In genomic region chr12:82650627-82651337, GRCh38 we compare ENCODE assay signal across 1 cellular context.
TF ChIP-seq lines count a peak whose summit lies in the region.

No MANE protein-coding gene starts in this region.

TF ChIP-seq in HEK293, 187 proteins besides CTCF, POLR2A, EP300 and RAD21 (continued from another document):
- TF ChIP-seq PATZ1 (tag by site-specific recombination; IDR thresholded peaks at IDR 0.05): 0 out of 2 replicates have a peak, but pooled peaks have one; percentile 27
- TF ChIP-seq GFI1B (tag by site-specific recombination; IDR thresholded peaks at IDR 0.05): 0 out of 2 replicates have a peak, but pooled peaks have one; percentile 31
- peak; percentile 61; the same call in 1 of the 2 replicates for TF ChIP-seq INSM2 (tag by site-specific recombination; IDR thresholded peaks at IDR 0.05)
- TF ChIP-seq KLF17 (tag by site-specific recombination; IDR thresholded peaks at IDR 0.05): peak; percentile 66; the same call in 1 of the 2 replicates
- TF ChIP-seq ZNF555 (tag by site-specific recombination; conservative IDR thresholded peaks at IDR 0.05): no peak
- peak; percentile 95 for TF ChIP-seq KLF1 (tag by site-specific recombination; IDR thresholded peaks at IDR 0.05)
- TF ChIP-seq KLF7 (tag by site-specific recombination; IDR thresholded peaks at IDR 0.05; ENCODE audit: borderline replicate concordance): peak; percentile 79; the same call in 1 of the 2 replicates
- TF ChIP-seq SCRT2 (tag by site-specific recombination; IDR thresholded peaks at IDR 0.05): peak; percentile 72
- TF ChIP-seq ZIC2 (tag by site-specific recombination; IDR thresholded peaks at IDR 0.05): peak; percentile 64
- TF ChIP-seq ELK4 (IDR thresholded peaks at IDR 0.05; ENCODE audit: borderline replicate concordance, low read depth, low read length): no peak
- TF ChIP-seq ZNF266 (tag by site-specific recombination; IDR thresholded peaks at IDR 0.05; ENCODE audit: low read depth): no peak
- TF ChIP-seq ZNF366 (tag by site-specific recombination; conservative IDR thresholded peaks at IDR 0.05): peak; percentile 47
- peak; percentile 57 for TF ChIP-seq ZNF600 (tag by site-specific recombination; IDR thresholded peaks at IDR 0.05)
